In genomic region chr21:38798481-38798882, GRCh38 we compare ENCODE assay signal across 9 cellular contexts. TPM values are rescaled to one million over a fixed set of nuclear protein-coding genes. Genes with fewer than 3 reads are reported as not detected.
DNase-seq lines count a peak whose midpoint lies in the region; ATAC-seq and TF ChIP-seq lines count a peak whose summit lies in the region.
"Had no signal": no experiment of that assay in that cellular context is flagged by ENCODE, and none has a peak within 500 bp of the region (broad histone marks: within the 10 kb centered on the region; RNA-seq: fewer than 3 reads in every experiment).

No MANE protein-coding gene starts in this region.

- no peak for TF ChIP-seq RAD21 in HCT116 (IDR thresholded peaks at IDR 0.05; ENCODE audit: low read depth)

- H3K4me3 ChIP-seq in HCT116 (replicated peaks in 1 of 2; ENCODE audit: low read depth in 1 of 2, low read length in 2 of 2) = peak overlapping the region in 1 of 2 experiments; percentile 23; a peak in 2 of 4 replicates
- H3K4me3 ChIP-seq in SJSA1 = no peak overlapping the region
- no peak overlapping the region for H3K4me3 ChIP-seq in left lung
- no peak overlapping the region for H3K4me3 ChIP-seq in effector memory CD4-positive, alpha-beta T cell (ENCODE audit: insufficient read depth, low read depth, low read length, poor library complexity, severe bottlenecking)
- no peak overlapping the region for H3K4me3 ChIP-seq in osteoblast (ENCODE audit: insufficient read depth, low read length)

- RAD21 ChIA-PET in HCT116 (lab: Charles Lee; ENCODE audit: low non-redundant PET in 1 of 2, low total read pairs in 2 of 2, uncharacterized antibody in 2 of 2, unreplicated experiment in 2 of 2) = interaction anchor here in 1 of 2 experiments (1.3 kb wide), 1 partner anchor 11 kb away, joined by 7 read pairs; no protein-coding TSS in a partner anchor

- H3K27ac ChIP-seq in HCT116 (ENCODE audit: low read depth, low read length) (peak overlapping the region; percentile 70), SJSA1 (peak overlapping the region; percentile 63), left lung (no peak overlapping the region), osteoblast (ENCODE audit: low read depth, low read length) (no peak overlapping the region)
- H3K27ac ChIP-seq in effector memory CD4-positive, alpha-beta T cell (ENCODE audit: insufficient read depth, low read length, poor library complexity, severe bottlenecking) = no peak overlapping the region
- H3K27ac ChIP-seq: 22Rv1 had no signal

- CTCF ChIA-PET in HCT116 (lab: Charles Lee) = interaction anchor here (1.6 to 2.5 kb wide), 2 partner anchors 11 to 13 kb away, joined by 4 to 8 read pairs; no protein-coding TSS in a partner anchor

- ATAC-seq in HCT116 (peak; percentile 89), left lung (peak; percentile 78)

- H3K36me3 ChIP-seq in HCT116 (ENCODE audit: control insufficient read depth in 1 of 2, insufficient read depth in 2 of 2, low read length in 2 of 2) (no peaks in the 10 kb centered on the region), SJSA1 (no peaks in the 10 kb centered on the region), left lung (no peaks in the 10 kb centered on the region), osteoblast (ENCODE audit: insufficient read depth, low read length) (no peaks in the 10 kb centered on the region)
- no peaks in the 10 kb centered on the region for H3K36me3 ChIP-seq in effector memory CD4-positive, alpha-beta T cell (ENCODE audit: control insufficient read depth, insufficient read depth, low read length)

- H4K20me1 ChIP-seq in HCT116 (ENCODE audit: insufficient read depth) (no peaks in the 10 kb centered on the region), osteoblast (ENCODE audit: insufficient read depth, low read length) (no peaks in the 10 kb centered on the region)

- H3K27me3 ChIP-seq in HCT116 (ENCODE audit: insufficient read depth, low read length) (no peaks in the 10 kb centered on the region), SJSA1 (replicated peaks) (no peaks in the 10 kb centered on the region), left lung (no peaks in the 10 kb centered on the region), osteoblast (ENCODE audit: insufficient read depth, low read length) (no peaks in the 10 kb centered on the region)
- no peaks in the 10 kb centered on the region for H3K27me3 ChIP-seq in effector memory CD4-positive, alpha-beta T cell (replicated peaks; ENCODE audit: control insufficient read depth, insufficient read depth, low read length, poor library complexity, severe bottlenecking)

- H3K9me3 ChIP-seq in HCT116 (ENCODE audit: control insufficient read depth in 1 of 2, insufficient read depth in 1 of 2, low read depth in 1 of 2, low read length in 2 of 2) (no peaks in the 10 kb centered on the region), SJSA1 (replicated peaks) (no peaks in the 10 kb centered on the region), left lung (no peaks in the 10 kb centered on the region), osteoblast (ENCODE audit: low read depth, low read length) (no peaks in the 10 kb centered on the region)
- H3K9me3 ChIP-seq in effector memory CD4-positive, alpha-beta T cell (ENCODE audit: control insufficient read depth, low read length) = no peaks in the 10 kb centered on the region

- no peak for TF ChIP-seq POLR2A in HCT116 (IDR thresholded peaks at IDR 0.05; ENCODE audit: borderline replicate concordance, extremely low read depth, insufficient read depth, insufficient read length)

- peak; percentile 17 for DNase-seq in DMS 273 (lab: John Stamatoyannopoulos, UW; ENCODE audit: unreplicated experiment)
- DNase-seq in DMS 273 treated with DMSO at 0.1 percent for 48 hours (lab: John Stamatoyannopoulos, UW) = no peak
- peak; percentile 87 for DNase-seq in HCT116 (ENCODE audit: low read depth, low spot score)
- DNase-seq in SJSA1 (ENCODE audit: low read depth in 1 of 2, low spot score in 2 of 2) = peak; percentile 59 to 82
- peak in 1 of 2 donors; percentile 52 for DNase-seq in left lung
- no peak for DNase-seq in effector memory CD4-positive, alpha-beta T cell
- no peak for DNase-seq in anterior cingulate cortex (lab: John Stamatoyannopoulos, UW)
- no peak for DNase-seq in osteoblast (ENCODE audit: insufficient read length, low spot score, missing footprints)

- TF ChIP-seq CTCF in HCT116 (IDR thresholded peaks at IDR 0.05 in 2 of 3, conservative IDR thresholded peaks at IDR 0.05 in 1 of 3; ENCODE audit: borderline replicate concordance in 1 of 3, insufficient read depth in 1 of 3, low read depth in 2 of 3, low read length in 2 of 3) (no peak), left lung (IDR thresholded peaks at IDR 0.05) (no peak), osteoblast (IDR thresholded peaks at IDR 0.05; ENCODE audit: extremely low read depth, low read depth, low read length) (no peak)

- H2AFZ ChIP-seq in HCT116 (ENCODE audit: low read depth, low read length, poor library complexity, severe bottlenecking) (peak overlapping the region; percentile 50), osteoblast (ENCODE audit: low read length) (no peak overlapping the region)

- H3K4me1 ChIP-seq in HCT116 (ENCODE audit: control insufficient read depth in 1 of 2, insufficient read depth in 2 of 2, low read length in 2 of 2) (peaks cover 42 to 56% of the 10 kb centered on the region in 2 experiments), SJSA1 (replicated peaks) (peaks cover 40% of the 10 kb centered on the region), left lung (peaks cover 0 to 13% of the 10 kb centered on the region in 2 donors), osteoblast (ENCODE audit: insufficient read depth, low read length) (no peaks in the 10 kb centered on the region)
- H3K4me1 ChIP-seq in effector memory CD4-positive, alpha-beta T cell (ENCODE audit: control insufficient read depth, insufficient read depth, low read length, poor library complexity, severe bottlenecking) = no peaks in the 10 kb centered on the region

- H3K4me2 ChIP-seq in HCT116 (ENCODE audit: low read length) (peak overlapping the region; percentile 62), osteoblast (ENCODE audit: insufficient read depth, low read length) (no peak overlapping the region)

- H3K9me2 ChIP-seq in HCT116 (ENCODE audit: insufficient read depth) = no peaks in the 10 kb centered on the region

- peak overlapping the region; percentile 49 for H3K9ac ChIP-seq in HCT116 (ENCODE audit: low read length)

- POLR2A ChIA-PET in HCT116 (lab: Charles Lee) = interaction anchor here (1.1 to 3.6 kb wide), 3 partner anchors 9 to 15 kb away, joined by 3 to 27 read pairs (median 3); no protein-coding TSS in a partner anchor

- intact Hi-C loops in HCT116 (cut with micrococcal nuclease) (no loop called here), left lung (cut with DNase I) (no loop called here)

- no TSS peak for BruUV-seq in HCT116 (replicated peaks; lab: Mats Ljungman, UMichigan)

- H3K79me2 ChIP-seq in HCT116 (ENCODE audit: insufficient read depth, low read length) = no peaks in the 10 kb centered on the region
- H3K79me2 ChIP-seq in osteoblast (ENCODE audit: insufficient read depth, low read length) = no peaks in the 10 kb centered on the region

TF ChIP-seq in HCT116, 20 proteins besides CTCF, POLR2A, EP300 and RAD21 (continues in another document):
- TF ChIP-seq SP1 (IDR thresholded peaks at IDR 0.05; ENCODE audit: low read depth) (no peak), CBX3 (IDR thresholded peaks at IDR 0.05; ENCODE audit: low read depth) (no peak), FOSL1 (IDR thresholded peaks at IDR 0.05; ENCODE audit: low read depth) (no peak), EZH2phosphoT487 (IDR thresholded peaks at IDR 0.05; ENCODE audit: borderline replicate concordance) (no peak), ATF3 (IDR thresholded peaks at IDR 0.05) (no peak), JUND (IDR thresholded peaks at IDR 0.05) (no peak), POLR2AphosphoS5 (IDR thresholded peaks at IDR 0.05; ENCODE audit: low read depth, low read length) (peak; percentile 67), TCF7L2 (IDR thresholded peaks at IDR 0.05; ENCODE audit: borderline replicate concordance, extremely low read depth, insufficient read depth, insufficient read length) (peak; percentile 21), EGR1 (IDR thresholded peaks at IDR 0.05; ENCODE audit: low read depth) (no peak), SIN3A (IDR thresholded peaks at IDR 0.05; ENCODE audit: low read depth) (no peak)
- TF ChIP-seq, protein P1, sequence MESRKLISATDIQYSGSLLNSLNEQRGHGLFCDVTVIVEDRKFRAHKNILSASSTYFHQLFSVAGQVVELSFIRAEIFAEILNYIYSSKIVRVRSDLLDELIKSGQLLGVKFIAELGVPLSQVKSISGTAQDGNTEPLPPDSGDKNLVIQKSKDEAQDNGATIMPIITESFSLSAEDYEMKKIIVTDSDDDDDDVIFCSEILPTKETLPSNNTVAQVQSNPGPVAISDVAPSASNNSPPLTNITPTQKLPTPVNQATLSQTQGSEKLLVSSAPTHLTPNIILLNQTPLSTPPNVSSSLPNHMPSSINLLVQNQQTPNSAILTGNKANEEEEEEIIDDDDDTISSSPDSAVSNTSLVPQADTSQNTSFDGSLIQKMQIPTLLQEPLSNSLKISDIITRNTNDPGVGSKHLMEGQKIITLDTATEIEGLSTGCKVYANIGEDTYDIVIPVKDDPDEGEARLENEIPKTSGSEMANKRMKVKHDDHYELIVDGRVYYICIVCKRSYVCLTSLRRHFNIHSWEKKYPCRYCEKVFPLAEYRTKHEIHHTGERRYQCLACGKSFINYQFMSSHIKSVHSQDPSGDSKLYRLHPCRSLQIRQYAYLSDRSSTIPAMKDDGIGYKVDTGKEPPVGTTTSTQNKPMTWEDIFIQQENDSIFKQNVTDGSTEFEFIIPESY (IDR thresholded peaks at IDR 0.05; ENCODE audit: extremely low read depth, insufficient replicate concordance, low read length) = no peak

RNA-seq across cellular contexts. Expression of gene ETS2, which starts 7.2 kb away (rescaled TPM):
- total RNA-seq in HCT116 (2021; ENCODE audit: unreplicated experiment) = 32.9 TPM
- 19.6 and 20.6 TPM in 2 replicates for polyA plus RNA-seq in HCT116 (2012)
- 44.4 and 48.2 TPM in 2 replicates for total RNA-seq in SJSA1 (2014; rRNA removed; shearing (Covaris generic))
- 100 to 1,000 TPM in 1 of 2 donors, 10 to 100 TPM in 1; 93.2 to 129 TPM for total RNA-seq in left lung
- total RNA-seq in osteoblast = 2.7 and 4.0 TPM in 2 replicates

Comparison
In these comparisons a context has a peak if more than half of its experiments do, and no peak if none do; other contexts are left out.
1. DNase-seq: peak in DMS 273 (single experiment), HCT116 (single experiment) and SJSA1 (2 of 2); none in DMS 273 treated with DMSO at 0.1 percent for 48 hours (single experiment), effector memory CD4-positive, alpha-beta T cell (0 of 3), anterior cingulate cortex (0 of 58) and osteoblast (single experiment).
2. H3K27ac ChIP-seq: peak in HCT116 (single experiment) and SJSA1 (single experiment); none in left lung (0 of 2), effector memory CD4-positive, alpha-beta T cell (single experiment) and osteoblast (single experiment).